33 cellular contexts compared by ENCODE assay signal in genomic region chr6:2622683-2623082, GRCh38.
DNase-seq lines count a peak whose midpoint lies in the region; ATAC-seq and TF ChIP-seq lines count a peak whose summit lies in the region.
"Had no signal": no experiment of that assay in that cellular context is flagged by ENCODE, and none has a peak within 500 bp of the region (broad histone marks: within the 10 kb centered on the region; RNA-seq: fewer than 3 reads in every experiment).

No MANE protein-coding gene starts in this region.

- H3K9me3 ChIP-seq in aorta (ENCODE audit: control insufficient read depth, low read length), result no peaks in the 10 kb centered on the region
- H3K9me3 ChIP-seq: stomach, tibial nerve had no signal

- H3K27me3 ChIP-seq in aorta (ENCODE audit: control insufficient read depth in 1 of 2, insufficient read depth in 2 of 2, low read length in 1 of 2), result no peaks in the 10 kb centered on the region
- H3K27me3 ChIP-seq: tibial nerve had no signal

- ATAC-seq in left cardiac atrium (peak; percentile 39 to 69), aorta (ENCODE audit: low FRiP score) (peak; percentile 70)
- ATAC-seq: activated CD8-positive, alpha-beta T cell treated with anti-CD3 and anti-CD28 coated beads, Interleukin-2, amount 10 ng/mL, durations not matched to agents 7 days and 5 days; HCT116; natural killer cell; Panc1 had no signal

- H3K36me3 ChIP-seq in aorta (ENCODE audit: control insufficient read depth in 1 of 2, insufficient read depth in 2 of 2, low read length in 1 of 2), result no peaks in the 10 kb centered on the region
- H3K36me3 ChIP-seq: stomach, tibial nerve, WERI-Rb-1 had no signal

- intact Hi-C loops in left cardiac atrium (cut with DNase I) (no loop called here), cardiac septum (cut with DNase I) (no loop called here), aorta (cut with DNase I) (loop anchor here in 1 of 2 donors (5.0 kb wide), 2 partner anchors 60 to 170 kb away; no protein-coding TSS in a partner anchor)

- DNase-seq in left cardiac atrium (peak; percentile 71), cardiac septum (ENCODE audit: low spot score) (no peak), fibroblast of mammary gland (ENCODE audit: low read depth) (peak; percentile 23), aorta (peak; percentile 86), DMS79 treated with DMSO at 0.1 percent for 48 hours (lab: John Stamatoyannopoulos, UW) (no peak), T1000 (lab: John Stamatoyannopoulos, UW) (no peak)
- no peak for DNase-seq in stimulated activated CD4-positive, alpha-beta T cell treated with anti-CD3 and anti-CD28 coated beads, Interleukin-4, amount 100 ng/mL, for 4 hours
- DNase-seq: activated CD4-positive, alpha-beta T cell treated with anti-CD3 and anti-CD28 coated beads for 4 hours; activated CD8-positive, alpha-beta T cell treated with anti-CD3 and anti-CD28 coated beads, Interleukin-2, amount 10 ng/mL, durations not matched to agents 7 days and 5 days; activated naive CD4-positive, alpha-beta T cell treated with anti-CD3 and anti-CD28 coated beads for 36 hours; AML-193; CD4-positive, alpha-beta T cell; effector CD4-positive, alpha-beta T cell; EL; islet precursor cell; Kasumi-1; midbrain; natural killer cell; NCI-H1417 treated with DMSO at 0.1 percent for 48 hours; NCI-H2029 treated with DMSO at 0.1 percent for 48 hours; NCI-H526 treated with DMSO at 0.1 percent for 48 hours; NK-92 treated with Interleukin-12 subunit alpha and Interleukin-12 subunit beta, amount 100 ng/mL, for 24 hours; occipital lobe; SHP77 treated with DMSO at 0.1 percent for 48 hours; stimulated activated CD4-positive, alpha-beta T cell treated with anti-CD3 and anti-CD28 coated beads, Interleukin-2, amount 100 ng/mL, for 48 hours; stomach; T-helper 9 cell; WERI-Rb-1 had no signal

- H3K36me3 Mint-ChIP-seq in nephron (ENCODE audit: low read depth), result no peaks in the 10 kb centered on the region
- H3K36me3 Mint-ChIP-seq: brain, natural killer cell had no signal

- peaks cover 18% of the 10 kb centered on the region for H3K27me3 Mint-ChIP-seq in nephron (ENCODE audit: low read depth)

- WGBS in aorta, 2 donors, result 4 to 12% methylated on average over 11 of the region's 11 CpGs

- H3K4me3 Mint-ChIP-seq in nephron, result no peak overlapping the region
- H3K4me3 Mint-ChIP-seq: activated CD8-positive, alpha-beta T cell treated with anti-CD3 and anti-CD28 coated beads, Interleukin-2, amount 10 ng/mL, durations not matched to agents 7 days and 5 days; activated naive CD4-positive, alpha-beta T cell treated with anti-CD3 and anti-CD28 coated beads for 36 hours; brain; CD4-positive, alpha-beta T cell; natural killer cell had no signal

- H3K4me3 ChIP-seq in fibroblast of mammary gland (ENCODE audit: control insufficient read depth, low read depth, low read length) (no peak overlapping the region), aorta (ENCODE audit: low read length in 2 of 2) (no peak overlapping the region)
- H3K4me3 ChIP-seq: stomach, tibial nerve had no signal

- peaks cover 35% of the 10 kb centered on the region for H3K4me1 Mint-ChIP-seq in nephron
- H3K4me1 Mint-ChIP-seq: natural killer cell had no signal

- peaks cover 5 to 13% of the 10 kb centered on the region in 2 donors for H3K4me1 ChIP-seq in aorta (ENCODE audit: control insufficient read depth in 1 of 2, insufficient read depth in 2 of 2, low read length in 2 of 2)
- H3K4me1 ChIP-seq: stomach had no signal

- TF ChIP-seq CTCF in fibroblast of mammary gland (conservative IDR thresholded peaks at IDR 0.05; ENCODE audit: control insufficient read depth, insufficient read depth, low read depth, low read length), result peak; percentile 15
- no peak for TF ChIP-seq CTCF in nephron (IDR thresholded peaks at IDR 0.05; ENCODE audit: unreplicated experiment in 3 of 3)

- peak overlapping the region in 2 of 3 experiments; percentile 34 to 45 for H3K27ac Mint-ChIP-seq in nephron
- H3K27ac Mint-ChIP-seq: activated CD8-positive, alpha-beta T cell treated with anti-CD3 and anti-CD28 coated beads, Interleukin-2, amount 10 ng/mL, durations not matched to agents 7 days and 5 days; activated naive CD4-positive, alpha-beta T cell treated with anti-CD3 and anti-CD28 coated beads for 36 hours; brain; CD4-positive, alpha-beta T cell; natural killer cell had no signal

- no peaks in the 10 kb centered on the region for H3K9me3 Mint-ChIP-seq in nephron
- H3K9me3 Mint-ChIP-seq: activated naive CD4-positive, alpha-beta T cell treated with anti-CD3 and anti-CD28 coated beads for 36 hours; brain; CD4-positive, alpha-beta T cell; natural killer cell had no signal

- H3K27ac ChIP-seq in aorta (ENCODE audit: low read depth in 1 of 2, low read length in 2 of 2), result peak overlapping the region; percentile 91 to 94
- H3K27ac ChIP-seq: stomach, tibial nerve, WERI-Rb-1 had no signal

Comparison
In these comparisons a context has a peak if more than half of its experiments do, and no peak if none do; other contexts are left out.
1. DNase-seq: peak in left cardiac atrium (single experiment), fibroblast of mammary gland (single experiment) and aorta (2 of 2); none in cardiac septum (single experiment), stimulated activated CD4-positive, alpha-beta T cell treated with anti-CD3 and anti-CD28 coated beads, Interleukin-4, amount 100 ng/mL, for 4 hours (0 of 2), DMS79 treated with DMSO at 0.1 percent for 48 hours (single experiment) and T1000 (single experiment).